Comparison of ENCODE assay signal across 24 cellular contexts in genomic region chr6:129818251-129818650, GRCh38. TPM values are rescaled to one million over a fixed set of nuclear protein-coding genes. Genes with fewer than 3 reads are reported as not detected.
"Had no signal": no experiment of that assay in that cellular context is flagged by ENCODE, and none has a peak within 500 bp of the region (broad histone marks: within the 10 kb centered on the region; RNA-seq: fewer than 3 reads in every experiment).

No MANE protein-coding gene starts in this region.

- DNase-seq: effector memory CD8-positive, alpha-beta T cell; foreskin fibroblast; glutamatergic neuron; immature natural killer cell; left colon; mesendoderm; naive B cell; occipital lobe; pancreas; right cardiac atrium; small intestine; stimulated activated CD4-positive, alpha-beta T cell treated with anti-CD3 and anti-CD28 coated beads, Interleukin-12 subunit alpha, Interleukin-12 subunit beta, amount 100 ng/mL, for 4 hours; stimulated activated naive CD4-positive, alpha-beta T cell treated with Interleukin-2 at 50 U/mL for 16 hours; tibial artery; upper lobe of left lung; uterus had no signal

- H3K9me3 Mint-ChIP-seq: dendritic cell treated with granulocyte-macrophage colony-stimulating factor and Interleukin-4, amounts not matched to agents 40 ng/mL and 50 ng/mL, for 4 days; effector memory CD8-positive, alpha-beta T cell; naive B cell; nephron had no signal

- H3K27me3 Mint-ChIP-seq: dendritic cell treated with granulocyte-macrophage colony-stimulating factor and Interleukin-4, amounts not matched to agents 40 ng/mL and 50 ng/mL, for 4 days; progenitor cell of endocrine pancreas had no signal

- H3K27ac Mint-ChIP-seq: dendritic cell treated with granulocyte-macrophage colony-stimulating factor and Interleukin-4, amounts not matched to agents 40 ng/mL and 50 ng/mL, for 4 days; effector memory CD8-positive, alpha-beta T cell; immature natural killer cell; naive B cell; nephron; progenitor cell of endocrine pancreas had no signal

- ATAC-seq: effector memory CD8-positive, alpha-beta T cell; gastroesophageal sphincter; left colon; pancreas; right cardiac atrium had no signal

- H3K36me3 Mint-ChIP-seq: immature natural killer cell, naive B cell had no signal

- H3K4me3 Mint-ChIP-seq: dendritic cell treated with granulocyte-macrophage colony-stimulating factor and Interleukin-4, amounts not matched to agents 40 ng/mL and 50 ng/mL, for 4 days; effector memory CD8-positive, alpha-beta T cell; immature natural killer cell; naive B cell; nephron had no signal

- H3K4me1 Mint-ChIP-seq: immature natural killer cell, naive B cell, nephron had no signal

RNA-seq across cellular contexts. Expression of gene TMEM244, which starts 42.9 kb away (rescaled TPM):
- total RNA-seq: esophagus muscularis mucosa, gastroesophageal sphincter, kidney epithelial cell, left colon, liver, lung microvascular endothelial cell, pancreas, progenitor cell of endocrine pancreas, right cardiac atrium, upper lobe of left lung, uterus had no signal
